8 cellular contexts compared by ENCODE assay signal in genomic region chr6:30481965-30482644, GRCh38. TPM values are rescaled to one million over a fixed set of nuclear protein-coding genes. Genes with fewer than 3 reads are reported as not detected.
DNase-seq lines count a peak whose midpoint lies in the region; ATAC-seq, FAIRE-seq and TF ChIP-seq lines count a peak whose summit lies in the region.
"Not testable (repeated sequence)": the region's sequence is repeated elsewhere in the genome, so short reads cannot be mapped to it uniquely, and the experiment has no call there.

No MANE protein-coding gene starts in this region.

- CTCF ChIA-PET in activated CD8-positive, alpha-beta T cell treated with anti-CD3 and anti-CD28 coated beads, Interleukin-2, amount 10 ng/mL, durations not matched to agents 7 days and 5 days (lab: Charles Lee) = interaction anchor here (0.6 to 10.3 kb wide), 30 partner anchors 10 to 609 kb away, joined by 3 to 464 read pairs (median 5); partner anchors contain the start of genes ABCF1, GNL1 and PRR3

- TF ChIP-seq CTCF in coronary artery (IDR thresholded peaks at IDR 0.05) = peak; percentile 69
- TF ChIP-seq CTCF in kidney (IDR thresholded peaks at IDR 0.05; ENCODE audit: borderline replicate concordance, extremely low read depth, insufficient read depth) = peak; percentile 82

- H3K27me3 ChIP-seq in Karpas-422 (ENCODE audit: low read length) = not testable (repeated sequence)

- POLR2A ChIA-PET in activated CD8-positive, alpha-beta T cell treated with anti-CD3 and anti-CD28 coated beads, Interleukin-2, amount 10 ng/mL, durations not matched to agents 7 days and 5 days (lab: Charles Lee) = interaction anchor here (0.9 to 1.4 kb wide), 4 partner anchors 8 to 191 kb away, joined by 3 to 6 read pairs (median 4); partner anchors contain the start of gene DHX16

- H3K9ac ChIP-seq in Karpas-422 (ENCODE audit: low read length); kidney (ENCODE audit: low read length in 2 of 2): not testable (repeated sequence)

- H3K27me3 Mint-ChIP-seq in activated CD8-positive, alpha-beta T cell treated with anti-CD3 and anti-CD28 coated beads, Interleukin-2, amount 10 ng/mL, durations not matched to agents 7 days and 5 days (ENCODE audit: low read depth) = peaks cover 56% of the 10 kb centered on the region

- not testable (repeated sequence) for H3K9me2 ChIP-seq in Karpas-422 (replicated peaks; ENCODE audit: insufficient read depth, low read length)

- H3K4me1 Mint-ChIP-seq in activated CD8-positive, alpha-beta T cell treated with anti-CD3 and anti-CD28 coated beads, Interleukin-2, amount 10 ng/mL, durations not matched to agents 7 days and 5 days (ENCODE audit: low read depth) = peaks cover 21% of the 10 kb centered on the region

- H3K79me2 ChIP-seq in Karpas-422 (ENCODE audit: low read length) = not testable (repeated sequence)

- not testable (repeated sequence) for H3K36me3 ChIP-seq in Karpas-422 (ENCODE audit: insufficient read depth, low read length); kidney (ENCODE audit: control insufficient read depth in 1 of 2, insufficient read depth in 2 of 2, low read length in 2 of 2)

- not testable (repeated sequence) for H3K36me3 Mint-ChIP-seq in activated CD8-positive, alpha-beta T cell treated with anti-CD3 and anti-CD28 coated beads, Interleukin-2, amount 10 ng/mL, durations not matched to agents 7 days and 5 days (ENCODE audit: low read depth)

- not testable (repeated sequence) for H3K27ac Mint-ChIP-seq in activated CD8-positive, alpha-beta T cell treated with anti-CD3 and anti-CD28 coated beads, Interleukin-2, amount 10 ng/mL, durations not matched to agents 7 days and 5 days

- DNase-seq in AG08396 (ENCODE audit: low spot score) (peak; percentile 79), GM19240 (ENCODE audit: insufficient read length, low spot score) (peak; percentile 61), Karpas-422 (peak; percentile 92), OCI-M2 (lab: John Stamatoyannopoulos, UW; ENCODE audit: unreplicated experiment) (peak; percentile 77), coronary artery (ENCODE audit: low spot score) (peak; percentile 81), kidney (peak; percentile 87)
- peak; percentile 87 for DNase-seq in activated CD8-positive, alpha-beta T cell treated with anti-CD3 and anti-CD28 coated beads, Interleukin-2, amount 10 ng/mL, durations not matched to agents 7 days and 5 days
- peak; percentile 76 to 81 (median 77) for DNase-seq in stimulated activated CD4-positive, alpha-beta T cell treated with anti-CD3 and anti-CD28 coated beads, Interleukin-12 subunit alpha, Interleukin-12 subunit beta, amount 100 ng/mL, for 48 hours (ENCODE audit: low read depth in 2 of 3, low spot score in 1 of 3)

- not testable (repeated sequence) for FAIRE-seq in kidney (lab: Jason Lieb, UNC)

- intact Hi-C loops in kidney (cut with DNase I) = loop anchor here (5.0 kb wide), 1 partner anchor 50 kb away; no protein-coding TSS in a partner anchor

- H3K4me1 ChIP-seq in Karpas-422 (ENCODE audit: low read length); kidney (ENCODE audit: control insufficient read depth in 1 of 2, insufficient read depth in 1 of 2, low read depth in 1 of 2, low read length in 2 of 2): not testable (repeated sequence)

- peak overlapping the region; percentile 22 for H3K4me2 ChIP-seq in Karpas-422 (ENCODE audit: low read depth, low read length, poor library complexity, severe bottlenecking)

- not testable (repeated sequence) for H3K4me3 ChIP-seq in Karpas-422 (ENCODE audit: low read length); kidney (ENCODE audit: low read length in 2 of 2)
- peak overlapping the region; percentile 42 for H3K4me3 ChIP-seq in coronary artery

- not testable (repeated sequence) for H2AFZ ChIP-seq in Karpas-422 (ENCODE audit: low read length)

- not testable (repeated sequence) for H3K4me3 Mint-ChIP-seq in activated CD8-positive, alpha-beta T cell treated with anti-CD3 and anti-CD28 coated beads, Interleukin-2, amount 10 ng/mL, durations not matched to agents 7 days and 5 days

- not testable (repeated sequence) for H4K20me1 ChIP-seq in Karpas-422 (ENCODE audit: insufficient read depth, low read depth, low read length)

- H3K27ac ChIP-seq in Karpas-422 (ENCODE audit: low read length); coronary artery; kidney (ENCODE audit: low read depth in 2 of 2, low read length in 2 of 2): not testable (repeated sequence)

- ATAC-seq in activated CD8-positive, alpha-beta T cell treated with anti-CD3 and anti-CD28 coated beads, Interleukin-2, amount 10 ng/mL, durations not matched to agents 7 days and 5 days = peak; percentile 89

- H3K9me3 ChIP-seq in Karpas-422 (ENCODE audit: low read length); kidney (ENCODE audit: control insufficient read depth in 1 of 2, low read length in 2 of 2): not testable (repeated sequence)

- not testable (repeated sequence) for H3K9me3 Mint-ChIP-seq in activated CD8-positive, alpha-beta T cell treated with anti-CD3 and anti-CD28 coated beads, Interleukin-2, amount 10 ng/mL, durations not matched to agents 7 days and 5 days (ENCODE audit: insufficient read depth)

RNA-seq across cellular contexts. Expression of gene HLA-E, which starts 7.2 kb away (rescaled TPM):
- total RNA-seq in Karpas-422 (2014; rRNA removed; shearing (Covaris generic); ENCODE audit: low replicate concordance) = 306 and 677 TPM in 2 replicates
- total RNA-seq in activated CD8-positive, alpha-beta T cell treated with anti-CD3 and anti-CD28 coated beads, Interleukin-2, amount 10 ng/mL, durations not matched to agents 7 days and 5 days = 100 to 1,000 TPM; 523 to 536 TPM
- 525 TPM for total RNA-seq in kidney
- 387 TPM for polyA plus RNA-seq in kidney (ENCODE audit: insufficient read depth, low read depth, low replicate concordance)
